ENCODE assay signal across 2 cellular contexts in the genomic region with DNA sequence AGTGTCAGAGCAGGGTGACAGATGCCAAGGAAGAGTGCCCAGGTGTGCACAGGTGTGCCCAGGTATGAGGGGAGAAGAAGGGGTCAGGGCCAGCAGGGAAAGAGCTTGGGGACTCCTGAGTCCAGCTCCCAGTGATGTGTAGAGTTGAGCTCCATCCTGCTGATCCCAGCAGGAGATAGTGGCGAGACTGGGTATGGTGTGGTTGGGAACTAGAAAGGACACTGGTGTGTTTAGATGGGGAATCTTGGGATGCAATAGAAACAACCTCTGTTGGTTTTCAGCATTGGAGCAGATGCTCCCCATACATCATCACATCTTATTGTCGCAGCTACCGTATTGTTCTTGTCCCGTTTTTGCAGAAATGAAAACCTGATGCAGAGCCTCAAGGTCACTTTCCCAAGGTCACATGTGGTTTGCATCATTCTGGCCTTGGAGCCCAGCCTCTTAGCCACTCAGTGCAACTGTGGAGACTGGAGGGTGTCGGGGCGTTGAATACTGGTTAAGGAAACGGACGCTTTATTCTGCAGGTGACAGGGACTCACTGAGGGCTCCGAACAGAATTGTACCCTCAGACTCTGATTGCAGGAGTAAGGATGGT.
A peak's percentile ranks its signal among the peaks of the same experiment; 100 is the strongest.
TF ChIP-seq lines count a peak whose summit lies in the region.

No MANE protein-coding gene starts in this region.

TF ChIP-seq in SK-N-SH, 30 proteins besides CTCF, POLR2A, EP300 and RAD21 (continued from another document):
- TF ChIP-seq FOSL2 (IDR thresholded peaks at IDR 0.05; ENCODE audit: borderline replicate concordance, low read depth) (no peak), CHD2 (IDR thresholded peaks at IDR 0.05; ENCODE audit: low read length, partially characterized antibody) (peak; percentile 22), GATA2 (CRISPR knock-in tag; IDR thresholded peaks at IDR 0.05) (peak; percentile 51; the same call in 1 of the 2 replicates), ELF1 (IDR thresholded peaks at IDR 0.05) (no peak), GABPA (IDR thresholded peaks at IDR 0.05; ENCODE audit: low read depth) (no peak)
- TF ChIP-seq, protein P1, sequence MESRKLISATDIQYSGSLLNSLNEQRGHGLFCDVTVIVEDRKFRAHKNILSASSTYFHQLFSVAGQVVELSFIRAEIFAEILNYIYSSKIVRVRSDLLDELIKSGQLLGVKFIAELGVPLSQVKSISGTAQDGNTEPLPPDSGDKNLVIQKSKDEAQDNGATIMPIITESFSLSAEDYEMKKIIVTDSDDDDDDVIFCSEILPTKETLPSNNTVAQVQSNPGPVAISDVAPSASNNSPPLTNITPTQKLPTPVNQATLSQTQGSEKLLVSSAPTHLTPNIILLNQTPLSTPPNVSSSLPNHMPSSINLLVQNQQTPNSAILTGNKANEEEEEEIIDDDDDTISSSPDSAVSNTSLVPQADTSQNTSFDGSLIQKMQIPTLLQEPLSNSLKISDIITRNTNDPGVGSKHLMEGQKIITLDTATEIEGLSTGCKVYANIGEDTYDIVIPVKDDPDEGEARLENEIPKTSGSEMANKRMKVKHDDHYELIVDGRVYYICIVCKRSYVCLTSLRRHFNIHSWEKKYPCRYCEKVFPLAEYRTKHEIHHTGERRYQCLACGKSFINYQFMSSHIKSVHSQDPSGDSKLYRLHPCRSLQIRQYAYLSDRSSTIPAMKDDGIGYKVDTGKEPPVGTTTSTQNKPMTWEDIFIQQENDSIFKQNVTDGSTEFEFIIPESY (IDR thresholded peaks at IDR 0.05; ENCODE audit: borderline replicate concordance, low read depth), result no peak
- TF ChIP-seq, protein P2, sequence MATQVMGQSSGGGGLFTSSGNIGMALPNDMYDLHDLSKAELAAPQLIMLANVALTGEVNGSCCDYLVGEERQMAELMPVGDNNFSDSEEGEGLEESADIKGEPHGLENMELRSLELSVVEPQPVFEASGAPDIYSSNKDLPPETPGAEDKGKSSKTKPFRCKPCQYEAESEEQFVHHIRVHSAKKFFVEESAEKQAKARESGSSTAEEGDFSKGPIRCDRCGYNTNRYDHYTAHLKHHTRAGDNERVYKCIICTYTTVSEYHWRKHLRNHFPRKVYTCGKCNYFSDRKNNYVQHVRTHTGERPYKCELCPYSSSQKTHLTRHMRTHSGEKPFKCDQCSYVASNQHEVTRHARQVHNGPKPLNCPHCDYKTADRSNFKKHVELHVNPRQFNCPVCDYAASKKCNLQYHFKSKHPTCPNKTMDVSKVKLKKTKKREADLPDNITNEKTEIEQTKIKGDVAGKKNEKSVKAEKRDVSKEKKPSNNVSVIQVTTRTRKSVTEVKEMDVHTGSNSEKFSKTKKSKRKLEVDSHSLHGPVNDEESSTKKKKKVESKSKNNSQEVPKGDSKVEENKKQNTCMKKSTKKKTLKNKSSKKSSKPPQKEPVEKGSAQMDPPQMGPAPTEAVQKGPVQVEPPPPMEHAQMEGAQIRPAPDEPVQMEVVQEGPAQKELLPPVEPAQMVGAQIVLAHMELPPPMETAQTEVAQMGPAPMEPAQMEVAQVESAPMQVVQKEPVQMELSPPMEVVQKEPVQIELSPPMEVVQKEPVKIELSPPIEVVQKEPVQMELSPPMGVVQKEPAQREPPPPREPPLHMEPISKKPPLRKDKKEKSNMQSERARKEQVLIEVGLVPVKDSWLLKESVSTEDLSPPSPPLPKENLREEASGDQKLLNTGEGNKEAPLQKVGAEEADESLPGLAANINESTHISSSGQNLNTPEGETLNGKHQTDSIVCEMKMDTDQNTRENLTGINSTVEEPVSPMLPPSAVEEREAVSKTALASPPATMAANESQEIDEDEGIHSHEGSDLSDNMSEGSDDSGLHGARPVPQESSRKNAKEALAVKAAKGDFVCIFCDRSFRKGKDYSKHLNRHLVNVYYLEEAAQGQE (IDR thresholded peaks at IDR 0.05; ENCODE audit: low read depth, low read length), result no peak

TF ChIP-seq in H1, 55 proteins besides CTCF, POLR2A, EP300 and RAD21 (continued from another document):
- TF ChIP-seq, protein P3, sequence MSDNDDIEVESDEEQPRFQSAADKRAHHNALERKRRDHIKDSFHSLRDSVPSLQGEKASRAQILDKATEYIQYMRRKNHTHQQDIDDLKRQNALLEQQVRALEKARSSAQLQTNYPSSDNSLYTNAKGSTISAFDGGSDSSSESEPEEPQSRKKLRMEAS (IDR thresholded peaks at IDR 0.05), result no peak
- TF ChIP-seq, protein P4, sequence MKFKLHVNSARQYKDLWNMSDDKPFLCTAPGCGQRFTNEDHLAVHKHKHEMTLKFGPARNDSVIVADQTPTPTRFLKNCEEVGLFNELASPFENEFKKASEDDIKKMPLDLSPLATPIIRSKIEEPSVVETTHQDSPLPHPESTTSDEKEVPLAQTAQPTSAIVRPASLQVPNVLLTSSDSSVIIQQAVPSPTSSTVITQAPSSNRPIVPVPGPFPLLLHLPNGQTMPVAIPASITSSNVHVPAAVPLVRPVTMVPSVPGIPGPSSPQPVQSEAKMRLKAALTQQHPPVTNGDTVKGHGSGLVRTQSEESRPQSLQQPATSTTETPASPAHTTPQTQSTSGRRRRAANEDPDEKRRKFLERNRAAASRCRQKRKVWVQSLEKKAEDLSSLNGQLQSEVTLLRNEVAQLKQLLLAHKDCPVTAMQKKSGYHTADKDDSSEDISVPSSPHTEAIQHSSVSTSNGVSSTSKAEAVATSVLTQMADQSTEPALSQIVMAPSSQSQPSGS (IDR thresholded peaks at IDR 0.05; ENCODE audit: low read length), result no peak
- no peak for TF ChIP-seq SIN3A (conservative IDR thresholded peaks at IDR 0.05 in 1 of 2, IDR thresholded peaks at IDR 0.05 in 1 of 2; ENCODE audit: low read depth in 1 of 2, low read length in 2 of 2)
- TF ChIP-seq RNF2 (IDR thresholded peaks at IDR 0.05; ENCODE audit: borderline replicate concordance, low read depth, low read length, missing control alignments, poor library complexity, severe bottlenecking), result no peak
- TF ChIP-seq SP1 (IDR thresholded peaks at IDR 0.05; ENCODE audit: low read depth, low read length), result no peak
- no peak for TF ChIP-seq ZNF274 (IDR thresholded peaks at IDR 0.05; ENCODE audit: borderline replicate concordance, extremely low read depth, low read length)
- no peak for TF ChIP-seq BCL11A (IDR thresholded peaks at IDR 0.05; ENCODE audit: low read depth in 2 of 2, low read length in 2 of 2)
- TF ChIP-seq SRF (IDR thresholded peaks at IDR 0.05; ENCODE audit: low read depth, low read length), result no peak
- no peak for TF ChIP-seq SP4 (IDR thresholded peaks at IDR 0.05; ENCODE audit: low read length)
- no peak for TF ChIP-seq RFX5 (IDR thresholded peaks at IDR 0.05; ENCODE audit: borderline replicate concordance, low read depth, low read length)
- TF ChIP-seq EZH2 (IDR thresholded peaks at IDR 0.05; ENCODE audit: low read depth, low read length, severe bottlenecking), result no peak
- TF ChIP-seq CTBP2 (IDR thresholded peaks at IDR 0.05; ENCODE audit: borderline replicate concordance, insufficient read depth, insufficient read length, low read length), result no peak
- no peak for TF ChIP-seq SAP30 (IDR thresholded peaks at IDR 0.05; ENCODE audit: insufficient read depth, insufficient replicate concordance, low read length)
